8 cellular contexts compared by ENCODE assay signal in the genomic region with DNA sequence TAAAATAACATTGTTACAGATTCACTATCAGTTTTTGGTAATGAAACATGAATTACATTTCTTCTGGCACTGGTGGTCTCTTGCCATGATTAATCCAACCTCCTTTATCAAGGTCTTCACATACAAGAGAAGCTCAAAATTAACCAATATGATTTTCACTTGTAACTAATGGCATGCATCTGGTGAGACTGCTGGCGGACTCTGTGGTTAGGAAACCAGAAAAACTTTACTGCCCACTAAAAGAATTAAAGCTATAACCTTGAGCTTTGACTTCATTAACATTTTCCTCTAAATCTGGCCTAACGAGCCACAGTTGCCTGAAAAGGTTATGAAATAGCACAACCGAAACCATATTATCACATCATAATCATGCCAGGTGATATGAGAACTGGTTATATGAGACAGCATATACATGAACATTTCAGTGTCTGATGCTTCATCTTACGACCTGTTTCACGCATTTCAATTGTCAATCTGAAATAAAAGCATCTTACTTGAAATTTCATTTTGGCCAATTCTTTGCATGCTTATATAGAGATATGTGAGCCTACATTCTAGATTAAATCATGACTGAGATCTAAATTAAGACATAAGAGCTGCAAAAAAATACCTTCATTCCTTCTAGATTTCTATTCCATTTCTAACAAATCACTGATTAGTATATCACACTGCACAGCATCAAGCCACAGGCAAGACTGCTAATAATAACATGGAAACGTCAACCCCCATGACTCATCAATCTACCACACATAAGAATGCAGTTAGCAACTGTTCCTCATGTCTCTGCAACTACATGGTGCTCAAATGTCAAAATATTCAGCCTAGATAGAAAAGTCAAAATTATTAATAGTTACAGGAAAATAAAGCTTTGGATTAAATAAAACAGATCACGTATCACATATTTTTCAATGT.
DNase-seq lines count a peak whose midpoint lies in the region; FAIRE-seq and TF ChIP-seq lines count a peak whose summit lies in the region.

No MANE protein-coding gene starts in this region.

- in situ Hi-C loops in GM13976 (cut with MboI; ENCODE audit: low sequenced_read_pairs, unreplicated experiment): loop anchor here (25.0 kb wide), 2 partner anchors 408 to 933 kb away; no protein-coding TSS in a partner anchor

- H3K9me3 ChIP-seq in trophoblast cell (ENCODE audit: insufficient read depth, low read depth, low read length): no peaks in the 10 kb centered on the region

- no peak overlapping the region for H3K14ac ChIP-seq in trophoblast cell (ENCODE audit: low read length)

- no peaks in the 10 kb centered on the region for H3K36me3 ChIP-seq in trophoblast cell (ENCODE audit: control insufficient read depth in 1 of 2, insufficient read depth in 2 of 2, low read length in 2 of 2)

- no peak overlapping the region for H3K4ac ChIP-seq in trophoblast cell (ENCODE audit: low read depth, low read length)

- no peak for TF ChIP-seq POLR2A in H54 (IDR thresholded peaks at IDR 0.05; ENCODE audit: low read depth, low read length)

- no peak overlapping the region for H4K91ac ChIP-seq in trophoblast cell (ENCODE audit: low read depth, low read length)

- H2BK12ac ChIP-seq in trophoblast cell (ENCODE audit: low read length): no peak overlapping the region

- H3K27me3 ChIP-seq in trophoblast cell (ENCODE audit: insufficient read depth, low read length): no peaks in the 10 kb centered on the region

- no peak overlapping the region for H3K4me3 ChIP-seq in trophoblast cell (ENCODE audit: low read depth, low read length)

- no peaks in the 10 kb centered on the region for H3K4me1 ChIP-seq in trophoblast cell (ENCODE audit: control insufficient read depth in 1 of 2, insufficient read depth in 2 of 2, low read length in 2 of 2)

- no peak overlapping the region for H2BK120ac ChIP-seq in trophoblast cell (ENCODE audit: insufficient read depth, low read length, poor library complexity)

- intact Hi-C loops in posterior cingulate gyrus (cut with DNase I): no loop called here

- no peaks in the 10 kb centered on the region for H3K79me2 ChIP-seq in trophoblast cell (ENCODE audit: control insufficient read depth, insufficient read depth, low read length, poor library complexity)

- no peak overlapping the region for H3K18ac ChIP-seq in trophoblast cell (ENCODE audit: low read length)

- DNase-seq in GM13976 (ENCODE audit: low spot score) (peak; percentile 48), H54 (ENCODE audit: insufficient read length, low spot score) (peak; percentile 34), M059J (ENCODE audit: low read depth) (peak; percentile 88), trophoblast cell (peak; percentile 15 to 61), UCSD-AML1 (lab: John Stamatoyannopoulos, UW; ENCODE audit: unreplicated experiment) (no peak), HuH-7 (ENCODE audit: low spot score) (no peak), posterior cingulate gyrus (no peak)

- H2AK5ac ChIP-seq in trophoblast cell (ENCODE audit: low read length): no peak overlapping the region

- FAIRE-seq in H54 (lab: Jason Lieb, UNC): peak; percentile 97

- TF ChIP-seq CTCF in GM13976 (IDR thresholded peaks at IDR 0.05; ENCODE audit: borderline replicate concordance, control extremely low read depth, extremely low read depth, insufficient read depth, missing control alignments): no peak

- H4K12ac ChIP-seq in trophoblast cell (ENCODE audit: low read depth, low read length): no peak overlapping the region

- no peak overlapping the region for H3K9ac ChIP-seq in trophoblast cell (ENCODE audit: low read length)

- no peak overlapping the region for H2BK5ac ChIP-seq in trophoblast cell (ENCODE audit: low read depth, low read length, poor library complexity)

- H3K27ac ChIP-seq in cingulate gyrus (ENCODE audit: low read depth, low read length) (peak overlapping the region; percentile 5), trophoblast cell (ENCODE audit: low read depth, low read length) (no peak overlapping the region)

- H3K79me1 ChIP-seq in trophoblast cell (ENCODE audit: low read length): no peaks in the 10 kb centered on the region

- H3K23ac ChIP-seq in trophoblast cell (ENCODE audit: low read length): no peak overlapping the region

- no peak overlapping the region for H4K8ac ChIP-seq in trophoblast cell (ENCODE audit: low read depth, low read length)

- H2AFZ ChIP-seq in trophoblast cell (ENCODE audit: insufficient read depth, low read length, poor library complexity): no peak overlapping the region

- WGBS in trophoblast cell (ENCODE audit: extremely low coverage, insufficient coverage, insufficient read length): no CpG with 5 or more reads among the region's 7 CpGs

- no peak overlapping the region for H3K4me2 ChIP-seq in trophoblast cell (ENCODE audit: low read length)

Comparison
In these comparisons a context has a peak if more than half of its experiments do, and no peak if none do; other contexts are left out.
1. DNase-seq: peak in GM13976 (single experiment), H54 (single experiment), M059J (single experiment) and trophoblast cell (2 of 2); none in UCSD-AML1 (single experiment), HuH-7 (single experiment) and posterior cingulate gyrus (0 of 10).